ENCODE assay signal across 8 cellular contexts in genomic region chr3:13022348-13023250, GRCh38. TPM values are rescaled to one million over a fixed set of nuclear protein-coding genes. Genes with fewer than 3 reads are reported as not detected.
DNase-seq lines count a peak whose midpoint lies in the region; ATAC-seq and TF ChIP-seq lines count a peak whose summit lies in the region.

No MANE protein-coding gene starts in this region.

- H3K79me2 ChIP-seq in fibroblast of lung (ENCODE audit: control insufficient read depth, insufficient read depth, low read length) (no peaks in the 10 kb centered on the region), MM.1S (ENCODE audit: low read length) (peaks cover 23% of the 10 kb centered on the region)

- H2AFZ ChIP-seq in fibroblast of lung (ENCODE audit: low read length), result no peak overlapping the region
- H2AFZ ChIP-seq in MM.1S (ENCODE audit: low read length), result no peak overlapping the region

- H3K9me2 ChIP-seq in MM.1S (replicated peaks; ENCODE audit: insufficient read depth, low read length), result no peaks in the 10 kb centered on the region

- H3K4me3 ChIP-seq in fibroblast of lung (replicated peaks in 1 of 4; ENCODE audit: control extremely low read depth in 1 of 4, insufficient read depth in 1 of 4, low read depth in 3 of 4, low read length in 4 of 4) (peak overlapping the region in 2 of 4 experiments; percentile 26 to 38), MM.1S (ENCODE audit: low read length) (no peak overlapping the region)

- H3K4me2 ChIP-seq in fibroblast of lung (ENCODE audit: extremely low read depth, insufficient read depth, low read length), result peak overlapping the region; percentile 56
- H3K4me2 ChIP-seq in MM.1S (ENCODE audit: low read depth, low read length), result no peak overlapping the region

- H3K9ac ChIP-seq in fibroblast of lung (ENCODE audit: insufficient read depth, low read length) (no peak overlapping the region), MM.1S (ENCODE audit: low read length) (no peak overlapping the region)

- peaks cover 19% of the 10 kb centered on the region for H3K4me1 ChIP-seq in fibroblast of lung (ENCODE audit: control insufficient read depth, extremely low read depth, insufficient read depth, low read length)
- peaks cover 13% of the 10 kb centered on the region for H3K4me1 ChIP-seq in MM.1S (ENCODE audit: low read length)

- TF ChIP-seq CTCF in fibroblast of lung (conservative IDR thresholded peaks at IDR 0.05 in 1 of 2, IDR thresholded peaks at IDR 0.05 in 1 of 2; ENCODE audit: low read depth in 1 of 2, low read length in 2 of 2) (no peak), omental fat pad (IDR thresholded peaks at IDR 0.05) (no peak), MM.1S (IDR thresholded peaks at IDR 0.05; ENCODE audit: low read length) (no peak)

- DNase-seq in EL (peak; percentile 78), NCI-H446 treated with DMSO at 0.1 percent for 48 hours (lab: John Stamatoyannopoulos, UW) (peak; percentile 45), fibroblast of lung (ENCODE audit: low read depth in 2 of 2) (peak; percentile 89 to 94), omental fat pad (ENCODE audit: low spot score) (no peak), MM.1S (no peak), NCI-H345 treated with DMSO at 0.1 percent for 48 hours (lab: John Stamatoyannopoulos, UW; ENCODE audit: unreplicated experiment) (no peak)

- no peaks in the 10 kb centered on the region for H3K36me3 ChIP-seq in fibroblast of lung (ENCODE audit: control insufficient read depth, insufficient read depth, low read length)
- H3K36me3 ChIP-seq in MM.1S (replicated peaks; ENCODE audit: insufficient read depth, low read length), result no peaks in the 10 kb centered on the region

- peak; percentile 53 for ATAC-seq in GM21723 (IDR thresholded peaks at IDR 0.05; ENCODE audit: unreplicated experiment)
- ATAC-seq in omental fat pad (ENCODE audit: low FRiP score), result peak; percentile 81
- ATAC-seq in GM18519 (IDR thresholded peaks at IDR 0.05; ENCODE audit: low FRiP score, unreplicated experiment), result no peak

- H4K20me1 ChIP-seq in fibroblast of lung (ENCODE audit: control insufficient read depth, extremely low read depth, insufficient read depth, low read length) (no peaks in the 10 kb centered on the region), MM.1S (ENCODE audit: insufficient read depth, low read length) (no peaks in the 10 kb centered on the region)

- H3K27me3 ChIP-seq in fibroblast of lung (ENCODE audit: control insufficient read depth, insufficient read depth, low read length) (no peaks in the 10 kb centered on the region), MM.1S (replicated peaks; ENCODE audit: insufficient read depth, low read length) (no peaks in the 10 kb centered on the region)

- peaks cover 9% of the 10 kb centered on the region; the same call in 1 of the 2 replicates for H3F3A ChIP-seq in MM.1S (ENCODE audit: insufficient read depth, low read length)

- no peak overlapping the region for H3K27ac ChIP-seq in fibroblast of lung (ENCODE audit: insufficient read depth, low read length)
- no peak overlapping the region for H3K27ac ChIP-seq in MM.1S (ENCODE audit: low read length)

- H3K9me3 ChIP-seq in fibroblast of lung (ENCODE audit: control insufficient read depth, insufficient read depth, low read depth, low read length) (no peaks in the 10 kb centered on the region), MM.1S (replicated peaks; ENCODE audit: insufficient read depth, low read length) (no peaks in the 10 kb centered on the region)

RNA-seq across cellular contexts. Expression of gene IQSEC1, which starts 50.6 kb away (rescaled TPM):
- total RNA-seq in fibroblast of lung (11.8 and 18.2 TPM in 2 replicates), omental fat pad (10 to 100 TPM; 33.6 to 72.0 (median 55.9) TPM)
- 4.3 and 5.9 TPM in 2 replicates for polyA plus RNA-seq in fibroblast of lung
- polyA plus RNA-seq in fibroblast of lung (2012), result 9.8 and 12.6 TPM in 2 replicates
- polyA minus RNA-seq in fibroblast of lung (ENCODE audit: low replicate concordance), result 13.0 and 14.1 TPM in 2 replicates

Comparison
In these comparisons a context has a peak if more than half of its experiments do, and no peak if none do; other contexts are left out.
1. DNase-seq: peak in EL (single experiment), NCI-H446 treated with DMSO at 0.1 percent for 48 hours (single experiment) and fibroblast of lung (2 of 2); none in omental fat pad (single experiment), MM.1S (single experiment) and NCI-H345 treated with DMSO at 0.1 percent for 48 hours (single experiment).